In genomic region chr4:901192-901910, GRCh38 we compare ENCODE assay signal across 20 cellular contexts. TPM values are rescaled to one million over a fixed set of nuclear protein-coding genes. Genes with fewer than 3 reads are reported as not detected.
DNase-seq lines count a peak whose midpoint lies in the region; ATAC-seq, FAIRE-seq and TF ChIP-seq lines count a peak whose summit lies in the region.
"Had no signal": no experiment of that assay in that cellular context is flagged by ENCODE, and none has a peak within 500 bp of the region (broad histone marks: within the 10 kb centered on the region; RNA-seq: fewer than 3 reads in every experiment).

No MANE protein-coding gene starts in this region.

- POLR2A ChIA-PET in H1 (lab: Charles Lee; ENCODE audit: partially characterized antibody): interaction anchor here (0.7 kb wide), 1 partner anchor 349 kb away, joined by 3 read pairs; no protein-coding TSS in a partner anchor

- H3K9ac ChIP-seq in H1 (replicated peaks in 1 of 4; ENCODE audit: extremely low read depth in 1 of 4, low read depth in 3 of 4, low read length in 3 of 4): no peak overlapping the region
- H3K9ac ChIP-seq in kidney (ENCODE audit: low read length in 2 of 2): no peak overlapping the region
- H3K9ac ChIP-seq in neuronal stem cell (ENCODE audit: low read depth, low read length, poor library complexity): peak overlapping the region; percentile 4

- no peak overlapping the region for H2BK5ac ChIP-seq in H1 (ENCODE audit: low read depth, low read length)
- peak overlapping the region; percentile 11 for H2BK5ac ChIP-seq in neuronal stem cell (ENCODE audit: low read length)

- FAIRE-seq in H1 (lab: Jason Lieb, UNC) (no peak), kidney (lab: Jason Lieb, UNC) (no peak)
- FAIRE-seq: GM12891, GM18507 had no signal

- H3K9me3 Mint-ChIP-seq in stimulated activated memory B cell treated with anti-CD40 and anti-IgM and Interleukin-4, amounts not matched to agents 10 μg/mL and 1 μg/mL and 100 μg/mL, for 72 hours: peaks cover 2% of the 10 kb centered on the region

- H3K4ac ChIP-seq in H1 (replicated peaks; ENCODE audit: insufficient read length, low read depth, low read length): no peak overlapping the region
- no peak overlapping the region for H3K4ac ChIP-seq in neuronal stem cell (ENCODE audit: low read length)

- H2BK20ac ChIP-seq in H1 (ENCODE audit: low read length): no peak overlapping the region

- no peaks in the 10 kb centered on the region for H3K27me3 Mint-ChIP-seq in stimulated activated memory B cell treated with anti-CD40 and anti-IgM and Interleukin-4, amounts not matched to agents 10 μg/mL and 1 μg/mL and 100 μg/mL, for 72 hours
- H3K27me3 Mint-ChIP-seq: CD4-positive, alpha-beta memory T cell had no signal

- H3K27ac ChIP-seq in right atrium auricular region (no peak overlapping the region), H1 (ENCODE audit: low read depth, low read length) (no peak overlapping the region), kidney (ENCODE audit: low read depth in 2 of 2, low read length in 2 of 2) (no peak overlapping the region), neuronal stem cell (replicated peaks; ENCODE audit: low read length) (no peak overlapping the region), SJCRH30 (no peak overlapping the region)

- TF ChIP-seq EP300 in H1 (IDR thresholded peaks at IDR 0.05; ENCODE audit: borderline replicate concordance in 1 of 2, low read depth in 2 of 2, low read length in 2 of 2): no peak

- H3K4me3 ChIP-seq in right atrium auricular region (no peak overlapping the region), H1 (ENCODE audit: extremely low read depth in 1 of 4, insufficient read depth in 2 of 4, low read depth in 3 of 4, low read length in 4 of 4) (no peak overlapping the region), kidney (ENCODE audit: low read length in 2 of 2) (no peak overlapping the region), neuronal stem cell (ENCODE audit: low read length in 2 of 2) (no peak overlapping the region), SJCRH30 (no peak overlapping the region)

- ATAC-seq in left ventricle myocardium superior: peak; percentile 46
- ATAC-seq in stimulated activated memory B cell treated with anti-CD40 and anti-IgM and Interleukin-4, amounts not matched to agents 10 μg/mL and 1 μg/mL and 100 μg/mL, for 72 hours: no peak

- DNase-seq in left ventricle myocardium superior (peak; percentile 53), right atrium auricular region (ENCODE audit: low spot score) (no peak), H1 (ENCODE audit: low read depth in 1 of 2, low spot score in 2 of 2) (no peak), kidney (peak; percentile 63), neuronal stem cell (ENCODE audit: low spot score) (no peak), SJCRH30 (no peak)
- no peak for DNase-seq in activated naive CD4-positive, alpha-beta T cell treated with anti-CD3 and anti-CD28 coated beads, Interleukin-2, amount 50 U/mL, for 16 hours
- DNase-seq: C1 segment of cervical spinal cord; Calu3; CD4-positive, alpha-beta memory T cell; COR-L47; DMS53; DMS79 treated with DMSO at 0.1 percent for 48 hours; GF-D8; GOT3; H7; HCEC 1CT had no signal

- H3K56ac ChIP-seq in H1 (replicated peaks; ENCODE audit: insufficient read length, low read depth, low read length): no peak overlapping the region

- peaks cover 5 to 14% of the 10 kb centered on the region in 2 experiments for H4K20me1 ChIP-seq in H1 (replicated peaks in 1 of 2; ENCODE audit: control insufficient read depth in 1 of 2, insufficient read depth in 2 of 2, low read length in 2 of 2)

- H3K79me2 ChIP-seq in H1 (ENCODE audit: control insufficient read depth in 1 of 2, insufficient read depth in 2 of 2, low read length in 2 of 2): no peaks in the 10 kb centered on the region; a peak in 1 of 4 replicates

- H3K36me3 ChIP-seq in right atrium auricular region (peaks cover 17% of the 10 kb centered on the region), H1 (ENCODE audit: control insufficient read depth in 2 of 4, insufficient read depth in 4 of 4, low read length in 3 of 4) (peaks cover 0 to 8% (median 0%) of the 10 kb centered on the region in 4 experiments; a peak in 1 of 8 replicates), kidney (ENCODE audit: control insufficient read depth in 1 of 2, insufficient read depth in 2 of 2, low read length in 2 of 2) (peaks cover 7 to 10% of the 10 kb centered on the region in 2 donors), neuronal stem cell (replicated peaks in 1 of 2; ENCODE audit: control insufficient read depth in 2 of 2, insufficient read depth in 2 of 2, low read length in 2 of 2) (peaks cover 13 to 35% of the 10 kb centered on the region in 2 donors), SJCRH30 (peaks cover 17% of the 10 kb centered on the region)

- H3K23me2 ChIP-seq in H1 (ENCODE audit: low read depth, low read length): no peaks in the 10 kb centered on the region

- H4K5ac ChIP-seq in H1 (ENCODE audit: insufficient read length, low read depth, low read length): no peak overlapping the region

- H3K36me3 Mint-ChIP-seq in stimulated activated memory B cell treated with anti-CD40 and anti-IgM and Interleukin-4, amounts not matched to agents 10 μg/mL and 1 μg/mL and 100 μg/mL, for 72 hours: peaks cover 72% of the 10 kb centered on the region

- no peak for TF ChIP-seq POLR2A in H1 (IDR thresholded peaks at IDR 0.05; ENCODE audit: control extremely low read depth in 1 of 2, low read depth in 2 of 2, low read length in 2 of 2)

- H3K4me3 Mint-ChIP-seq in stimulated activated memory B cell treated with anti-CD40 and anti-IgM and Interleukin-4, amounts not matched to agents 10 μg/mL and 1 μg/mL and 100 μg/mL, for 72 hours: no peak overlapping the region
- H3K4me3 Mint-ChIP-seq: CD4-positive, alpha-beta memory T cell had no signal

- CTCF ChIA-PET in H1 (lab: Charles Lee; ENCODE audit: partially characterized antibody): interaction anchor here (0.6 to 1.9 kb wide), 6 partner anchors 9 to 204 kb away, joined by 3 to 6 read pairs (median 3); no protein-coding TSS in a partner anchor

- H3K4me2 ChIP-seq in H1 (ENCODE audit: insufficient read depth in 1 of 2, low read depth in 2 of 2, low read length in 2 of 2) (no peak overlapping the region), neuronal stem cell (ENCODE audit: insufficient read depth, low read length, poor library complexity, severe bottlenecking) (no peak overlapping the region)

- H2AFZ ChIP-seq in H1 (ENCODE audit: low read length): no peak overlapping the region
- no peak overlapping the region for H2AFZ ChIP-seq in neuronal stem cell (ENCODE audit: low read length)

- H3K27me3 ChIP-seq in right atrium auricular region (no peaks in the 10 kb centered on the region), H1 (replicated peaks in 1 of 4; ENCODE audit: control insufficient read depth in 3 of 4, extremely low read depth in 1 of 4, insufficient read depth in 3 of 4, low read length in 3 of 4) (no peaks in the 10 kb centered on the region; a peak in 1 of 7 replicates), neuronal stem cell (ENCODE audit: control insufficient read depth in 3 of 3, insufficient read depth in 3 of 3, low read depth in 1 of 3, low read length in 3 of 3) (no peaks in the 10 kb centered on the region), SJCRH30 (no peaks in the 10 kb centered on the region)

- H3K79me1 ChIP-seq in H1 (ENCODE audit: low read depth, low read length) (peaks cover 14% of the 10 kb centered on the region), neuronal stem cell (ENCODE audit: low read depth, low read length) (peaks cover 15% of the 10 kb centered on the region)

- intact Hi-C loops in left ventricle myocardium superior (cut with micrococcal nuclease): no loop called here
- intact Hi-C loops in kidney (cut with DNase I): no loop called here

- peaks cover 14% of the 10 kb centered on the region for H3K4me1 Mint-ChIP-seq in stimulated activated memory B cell treated with anti-CD40 and anti-IgM and Interleukin-4, amounts not matched to agents 10 μg/mL and 1 μg/mL and 100 μg/mL, for 72 hours

- WGBS in H1 (ENCODE audit: extremely low coverage in 1 of 2, insufficient coverage in 1 of 2, insufficient read length in 1 of 2, insufficient replicate concordance in 2 of 2, low coverage in 1 of 2, low lambda C conversion rate in 2 of 2, missing lambda C conversion rate in 1 of 2), 2 experiments: 91% methylated on average over 27 of the region's 28 CpGs; no CpG with 5 or more reads in 1 of the 2 experiments
- no CpG with 5 or more reads among the region's 28 CpGs for WGBS in neuronal stem cell (ENCODE audit: extremely low coverage in 2 of 2, insufficient read length in 2 of 2, insufficient replicate concordance in 1 of 2), 2 donors

- no peak for TF ChIP-seq CTCF in right atrium auricular region (IDR thresholded peaks at IDR 0.05)
- TF ChIP-seq CTCF in H1 (IDR thresholded peaks at IDR 0.05; ENCODE audit: control extremely low read depth in 1 of 3, insufficient read depth in 1 of 3, low read depth in 1 of 3, low read length in 3 of 3): no peak
- TF ChIP-seq CTCF in kidney (IDR thresholded peaks at IDR 0.05; ENCODE audit: borderline replicate concordance, extremely low read depth, insufficient read depth): no peak

- no peak overlapping the region for H2AK5ac ChIP-seq in H1 (ENCODE audit: low read depth, low read length)
- no peak overlapping the region for H2AK5ac ChIP-seq in neuronal stem cell (ENCODE audit: low read depth, low read length)

- H3K9me3 ChIP-seq in right atrium auricular region (no peaks in the 10 kb centered on the region), H1 (ENCODE audit: insufficient read depth in 2 of 2, low read depth in 1 of 2, low read length in 1 of 2) (peaks cover 0 to 10% of the 10 kb centered on the region in 2 experiments; a peak in 1 of 4 replicates), kidney (ENCODE audit: control insufficient read depth in 1 of 2, low read length in 2 of 2) (no peaks in the 10 kb centered on the region), neuronal stem cell (replicated peaks in 1 of 2; ENCODE audit: control insufficient read depth in 2 of 2, insufficient read depth in 1 of 2, low read depth in 1 of 2, low read length in 2 of 2) (peaks cover 0 to 5% of the 10 kb centered on the region in 2 donors), SJCRH30 (replicated peaks) (no peaks in the 10 kb centered on the region)

- H3K14ac ChIP-seq in H1 (ENCODE audit: insufficient read length) (no peak overlapping the region), neuronal stem cell (ENCODE audit: low read length) (no peak overlapping the region)

- H2BK120ac ChIP-seq in H1 (replicated peaks; ENCODE audit: low read depth, low read length) (no peak overlapping the region), neuronal stem cell (ENCODE audit: low read depth, low read length) (no peak overlapping the region)

- H2BK12ac ChIP-seq in H1 (ENCODE audit: low read depth, low read length): no peak overlapping the region
- H2BK12ac ChIP-seq in neuronal stem cell (ENCODE audit: low read length): no peak overlapping the region

- H3K4me1 ChIP-seq in right atrium auricular region: no peaks in the 10 kb centered on the region
- H3K4me1 ChIP-seq in H1 (replicated peaks in 1 of 4; ENCODE audit: control insufficient read depth in 3 of 4, insufficient read depth in 4 of 4, low read length in 3 of 4): peaks cover 0 to 8% (median 0%) of the 10 kb centered on the region in 4 experiments; a peak in 3 of 7 replicates
- no peaks in the 10 kb centered on the region for H3K4me1 ChIP-seq in kidney (ENCODE audit: control insufficient read depth in 1 of 2, insufficient read depth in 1 of 2, low read depth in 1 of 2, low read length in 2 of 2)
- H3K4me1 ChIP-seq in neuronal stem cell (ENCODE audit: control insufficient read depth in 2 of 2, insufficient read depth in 1 of 2, low read depth in 1 of 2, low read length in 2 of 2): no peaks in the 10 kb centered on the region
- no peaks in the 10 kb centered on the region for H3K4me1 ChIP-seq in SJCRH30

- H4K91ac ChIP-seq in H1 (replicated peaks; ENCODE audit: insufficient read length, low read length): no peak overlapping the region
- H4K91ac ChIP-seq in neuronal stem cell (ENCODE audit: low read depth, low read length, poor library complexity): no peak overlapping the region

- no peak for TF ChIP-seq RAD21 in H1 (IDR thresholded peaks at IDR 0.05 in 1 of 2, conservative IDR thresholded peaks at IDR 0.05 in 1 of 2; ENCODE audit: low read depth in 2 of 2, low read length in 2 of 2)

- H2BK15ac ChIP-seq in H1 (ENCODE audit: low read length) (no peak overlapping the region), neuronal stem cell (ENCODE audit: low read length) (no peak overlapping the region)

- H3K27ac Mint-ChIP-seq in stimulated activated memory B cell treated with anti-CD40 and anti-IgM and Interleukin-4, amounts not matched to agents 10 μg/mL and 1 μg/mL and 100 μg/mL, for 72 hours: no peak overlapping the region

- no peak overlapping the region; the same call in 1 of the 2 replicates for H3K18ac ChIP-seq in H1 (ENCODE audit: extremely low read depth, low read length)
- H3K18ac ChIP-seq in neuronal stem cell (ENCODE audit: low read length): no peak overlapping the region

- peak overlapping the region; percentile 51; the same call in 1 of the 2 replicates for H4K8ac ChIP-seq in H1 (ENCODE audit: extremely low read depth, insufficient read depth, low read length)
- H4K8ac ChIP-seq in neuronal stem cell (ENCODE audit: low read depth, low read length): no peak overlapping the region

- H3K23ac ChIP-seq in H1 (ENCODE audit: insufficient read length): no peak overlapping the region
- no peak overlapping the region for H3K23ac ChIP-seq in neuronal stem cell (ENCODE audit: low read depth, low read length, poor library complexity)

RNA-seq across cellular contexts. Expression of gene GAK, which starts 30.8 kb away (rescaled TPM):
- total RNA-seq in left ventricle myocardium superior (29.7 TPM), right atrium auricular region (10 to 100 TPM; 27.8 to 52.2 TPM), kidney (124 TPM)
- total RNA-seq in H1 (2021; fragmentation: NEBNext Ultra II Directional; extraction: Animal tissue kit (Norgen Biotek cat#: 25700)): 70.8 and 76.9 TPM in 2 replicates
- polyA plus RNA-seq in H1 (2011; rRNA removed) (31.5 and 50.3 TPM in 2 replicates), kidney (ENCODE audit: insufficient read depth, low read depth, low replicate concordance) (92.0 TPM)
- 29.0 TPM for polyA plus RNA-seq in H1 (2011; cell fraction: cytosol; rRNA removed)
- polyA plus RNA-seq in H1 (2011; cell fraction: nucleus; rRNA removed): 130 TPM
- polyA plus RNA-seq in H1 (2012, experiment 1 of 2): 42.1 to 71.0 TPM (median 63.2 TPM) in 4 replicates
- 48.2 TPM for polyA plus RNA-seq in H1 (2012, experiment 2 of 2)
- polyA plus RNA-seq in H1 (2013, experiment 1 of 2): 54.1 TPM
- 49.8 TPM for polyA plus RNA-seq in H1 (2013, experiment 2 of 2)
- polyA minus RNA-seq in H1 (2011; rRNA and poly(A)+ RNA removed): 37.0 and 38.9 TPM in 2 replicates
- 24.0 TPM for polyA minus RNA-seq in H1 (2011; cell fraction: cytosol; rRNA and poly(A)+ RNA removed)
- 61.0 TPM for polyA minus RNA-seq in H1 (2011; cell fraction: nucleus; rRNA and poly(A)+ RNA removed)
- polyA plus RNA-seq in neuronal stem cell (2013, experiment 1 of 2): 35.3 TPM
- polyA plus RNA-seq in neuronal stem cell (2013, experiment 2 of 2): 34.3 TPM
- total RNA-seq in SJCRH30 (2014; rRNA removed; shearing (Covaris generic)): 74.2 and 81.1 TPM in 2 replicates

RNA-seq across cellular contexts. Expression of gene TMEM175, which starts 30.9 kb away (rescaled TPM):
- total RNA-seq in left ventricle myocardium superior (19.8 TPM), right atrium auricular region (10 to 100 TPM; 20.2 to 24.0 TPM), kidney (31.1 TPM)
- total RNA-seq in H1 (2021; fragmentation: NEBNext Ultra II Directional; extraction: Animal tissue kit (Norgen Biotek cat#: 25700)): 3.0 and 4.9 TPM in 2 replicates
- polyA plus RNA-seq in H1 (2011; rRNA removed) (20.7 and 32.8 TPM in 2 replicates), kidney (ENCODE audit: insufficient read depth, low read depth, low replicate concordance) (26.0 TPM)
- polyA plus RNA-seq in H1 (2011; cell fraction: cytosol; rRNA removed): 11.2 TPM
- 61.6 TPM for polyA plus RNA-seq in H1 (2011; cell fraction: nucleus; rRNA removed)
- polyA plus RNA-seq in H1 (2012, experiment 1 of 2): 8.2 to 12.3 TPM (median 8.4 TPM) in 4 replicates
- 7.1 TPM for polyA plus RNA-seq in H1 (2012, experiment 2 of 2)
- 9.2 TPM for polyA plus RNA-seq in H1 (2013, experiment 1 of 2)
- 5.8 TPM for polyA plus RNA-seq in H1 (2013, experiment 2 of 2)
- 6.3 and 7.5 TPM in 2 replicates for polyA minus RNA-seq in H1 (2011; rRNA and poly(A)+ RNA removed)
- 2.9 TPM for polyA minus RNA-seq in H1 (2011; cell fraction: cytosol; rRNA and poly(A)+ RNA removed)
- 7.2 TPM for polyA minus RNA-seq in H1 (2011; cell fraction: nucleus; rRNA and poly(A)+ RNA removed)
- polyA plus RNA-seq in neuronal stem cell (2013, experiment 1 of 2): 8.0 TPM
- polyA plus RNA-seq in neuronal stem cell (2013, experiment 2 of 2): 7.7 TPM
- 4.3 and 6.8 TPM in 2 replicates for total RNA-seq in SJCRH30 (2014; rRNA removed; shearing (Covaris generic))

Comparison
In these comparisons a context has a peak if more than half of its experiments do, and no peak if none do; other contexts are left out.
1. DNase-seq: peak in left ventricle myocardium superior (single experiment) and kidney (single experiment); none in right atrium auricular region (single experiment), H1 (0 of 2), neuronal stem cell (single experiment), SJCRH30 (0 of 2) and activated naive CD4-positive, alpha-beta T cell treated with anti-CD3 and anti-CD28 coated beads, Interleukin-2, amount 50 U/mL, for 16 hours (single experiment).